Comparison of ENCODE assay signal across 8 cellular contexts in genomic region chr16:30416624-30417298, GRCh38. TPM values are rescaled to one million over a fixed set of nuclear protein-coding genes. Genes with fewer than 3 reads are reported as not detected.
DNase-seq lines count a peak whose midpoint lies in the region; ATAC-seq, FAIRE-seq and TF ChIP-seq lines count a peak whose summit lies in the region.

No MANE protein-coding gene starts in this region.

- H3K27me3 Mint-ChIP-seq in activated T-cell treated with anti-CD3 and anti-CD28 coated beads, Interleukin-2, amount 50 U/mL, for 4 hours (ENCODE audit: low read depth) = no peaks in the 10 kb centered on the region
- H3K27me3 Mint-ChIP-seq in activated naive CD8-positive, alpha-beta T cell = no peaks in the 10 kb centered on the region

- no peak overlapping the region for H3K27ac ChIP-seq in HepG2 (ENCODE audit: extremely low read length, insufficient read depth, low read length)
- H3K27ac ChIP-seq in thoracic aorta = peak overlapping the region in 1 of 2 donors; percentile 34

- peaks cover 5% of the 10 kb centered on the region for H3K79me2 ChIP-seq in HepG2 (ENCODE audit: insufficient read depth, low read length)

- no peak for FAIRE-seq in HepG2 (lab: Jason Lieb, UNC)

- no peak overlapping the region for H2AFZ ChIP-seq in HepG2 (ENCODE audit: low read length)

- H3K4me3 ChIP-seq in HepG2 (replicated peaks in 1 of 3; ENCODE audit: insufficient read depth in 1 of 3, low read depth in 2 of 3, low read length in 3 of 3) (no peak overlapping the region), thoracic aorta (peak overlapping the region; percentile 68)

- H3K4me2 ChIP-seq in HepG2 (ENCODE audit: low read depth, low read length) = no peak overlapping the region

- WGBS in HepG2 (ENCODE audit: low lambda C conversion rate) = 97% methylated on average over 10 of the region's 10 CpGs

- intact Hi-C loops in HepG2 (cut with micrococcal nuclease; ENCODE audit: unreplicated experiment) = no loop called here

- no TSS peak for BruUV-seq in HepG2 (replicated peaks; lab: Mats Ljungman, UMichigan)

- POLR2A ChIA-PET in HepG2 (lab: Yijun Ruan, JAX) = interaction anchor here (1.9 kb wide), 1 partner anchor 10 kb away, joined by 7 read pairs; the partner anchor contains the start of gene ZNF771

- no peak for ATAC-seq in activated T-cell treated with anti-CD3 and anti-CD28 coated beads, Interleukin-2, amount 50 U/mL, for 4 hours
- peak; percentile 18; the same call in 1 of the 3 replicates for ATAC-seq in HepG2
- ATAC-seq in thoracic aorta (ENCODE audit: insufficient number of reproducible peaks, low FRiP score, low read depth) = no peak
- no peak for ATAC-seq in HG03520 (IDR thresholded peaks at IDR 0.05; ENCODE audit: unreplicated experiment)

- TF ChIP-seq CTCF in HepG2 (CRISPR knock-in tag; IDR thresholded peaks at IDR 0.05) (no peak), thoracic aorta (IDR thresholded peaks at IDR 0.05) (no peak)

- H3K9me3 Mint-ChIP-seq in activated T-cell treated with anti-CD3 and anti-CD28 coated beads, Interleukin-2, amount 50 U/mL, for 4 hours = no peaks in the 10 kb centered on the region
- no peaks in the 10 kb centered on the region for H3K9me3 Mint-ChIP-seq in activated naive CD8-positive, alpha-beta T cell (ENCODE audit: low read depth)

- peaks cover 10% of the 10 kb centered on the region; the same call in 1 of the 2 replicates for H3K4me1 ChIP-seq in HepG2 (ENCODE audit: insufficient read depth, low read length)
- peaks cover 4 to 14% of the 10 kb centered on the region in 2 donors for H3K4me1 ChIP-seq in thoracic aorta (ENCODE audit: control insufficient read depth in 1 of 2, low read depth in 2 of 2)

- TF ChIP-seq EP300 in HepG2 (IDR thresholded peaks at IDR 0.05; ENCODE audit: low read depth in 2 of 2, low read length in 2 of 2) (no peak), HepG2 (CRISPR knock-in tag; IDR thresholded peaks at IDR 0.05; ENCODE audit: borderline replicate concordance) (no peak)

- H4K20me1 ChIP-seq in HepG2 (ENCODE audit: insufficient read depth, low read length) = no peaks in the 10 kb centered on the region

- TF ChIP-seq POLR2A in HepG2 (IDR thresholded peaks at IDR 0.05; ENCODE audit: insufficient read depth in 1 of 2, low read depth in 2 of 2, low read length in 2 of 2) = no peak

- H3K27me3 ChIP-seq in HepG2 (ENCODE audit: control insufficient read depth in 1 of 2, insufficient read depth in 2 of 2, low read length in 2 of 2) = no peaks in the 10 kb centered on the region
- H3K27me3 ChIP-seq in thoracic aorta (replicated peaks; ENCODE audit: insufficient read depth) = no peaks in the 10 kb centered on the region

- peak overlapping the region; percentile 57 for H3K4me3 Mint-ChIP-seq in activated T-cell treated with anti-CD3 and anti-CD28 coated beads, Interleukin-2, amount 50 U/mL, for 4 hours
- H3K4me3 Mint-ChIP-seq in activated naive CD8-positive, alpha-beta T cell = peak overlapping the region; percentile 57

- H3K36me3 Mint-ChIP-seq in activated T-cell treated with anti-CD3 and anti-CD28 coated beads, Interleukin-2, amount 50 U/mL, for 4 hours (ENCODE audit: insufficient read depth) = peaks cover 28% of the 10 kb centered on the region
- peaks cover 9% of the 10 kb centered on the region for H3K36me3 Mint-ChIP-seq in activated naive CD8-positive, alpha-beta T cell

- no peak overlapping the region for H3K9ac ChIP-seq in HepG2 (ENCODE audit: insufficient read depth, low read depth, low read length)

- no peak for DNase-seq in activated T-cell treated with anti-CD3 and anti-CD28 coated beads, Interleukin-2, amount 50 U/mL, for 4 hours
- DNase-seq in activated T-cell treated with anti-CD3 and anti-CD28 coated beads, Interleukin-2, amount 50 U/mL, for 48 hours = no peak
- no peak for DNase-seq in HepG2 (ENCODE audit: low spot score)
- DNase-seq in thoracic aorta (ENCODE audit: low spot score) = no peak
- DNase-seq in NCI-H526 (lab: John Stamatoyannopoulos, UW) = no peak
- no peak for DNase-seq in stimulated activated CD8-positive, alpha-beta memory T cell treated with anti-CD3 and anti-CD28 coated beads, Interleukin-4, amount 100 ng/mL, for 48 hours

- H3K9me3 ChIP-seq in HepG2 (ENCODE audit: low read length) (no peaks in the 10 kb centered on the region), thoracic aorta (no peaks in the 10 kb centered on the region)

- no peak for TF ChIP-seq RAD21 in HepG2 (CRISPR knock-in tag; IDR thresholded peaks at IDR 0.05)

- peaks cover 23% of the 10 kb centered on the region for H3K4me1 Mint-ChIP-seq in activated T-cell treated with anti-CD3 and anti-CD28 coated beads, Interleukin-2, amount 50 U/mL, for 4 hours (ENCODE audit: low read depth)
- peaks cover 30% of the 10 kb centered on the region for H3K4me1 Mint-ChIP-seq in activated naive CD8-positive, alpha-beta T cell (ENCODE audit: low read depth)

- in situ Hi-C loops in HepG2 (cut with HindIII; ENCODE audit: extremely low pct_ligation_motif_present, low pct_unique_long_range_greater_than_20kb) = no loop called here

- H3K36me3 ChIP-seq in HepG2 (replicated peaks in 1 of 2; ENCODE audit: control insufficient read depth in 1 of 2, insufficient read depth in 2 of 2, low read length in 2 of 2) = peaks cover 16 to 50% of the 10 kb centered on the region in 2 experiments
- peaks cover 6% of the 10 kb centered on the region for H3K36me3 ChIP-seq in thoracic aorta

- CTCF ChIA-PET in HepG2 (lab: Yijun Ruan, JAX; ENCODE audit: low intra/inter-chr PET ratio, low total read pairs) = no interaction called here

- peak overlapping the region; percentile 7 for H3K27ac Mint-ChIP-seq in activated naive CD8-positive, alpha-beta T cell

RNA-seq across cellular contexts. Expression of gene ZNF771, which starts 9.4 kb away (rescaled TPM):
- total RNA-seq in activated T-cell treated with anti-CD3 and anti-CD28 coated beads, Interleukin-2, amount 50 U/mL, for 4 hours = 1 to 10 TPM; 7.1 to 9.8 (median 9.4) TPM
- 10.9 and 11.8 TPM in 2 replicates for total RNA-seq in HepG2 (2016; rRNA removed; fragmentation: Illumina TruSeq; extraction: Trizol)
- 8.8 and 9.7 TPM in 2 replicates for total RNA-seq in HepG2 (2016; cell fraction: cytosol; rRNA removed; fragmentation: Illumina TruSeq; extraction: Trizol; ENCODE audit: low read depth)
- 9.0 and 10.5 TPM in 2 replicates for total RNA-seq in HepG2 (2016; cell fraction: insoluble cytoplasmic fraction; rRNA removed; fragmentation: Illumina TruSeq; extraction: Trizol)
- 14.5 and 14.9 TPM in 2 replicates for total RNA-seq in HepG2 (2016; cell fraction: membrane; rRNA removed; fragmentation: Illumina TruSeq; extraction: Trizol)
- total RNA-seq in HepG2 (2016; cell fraction: nucleus; rRNA removed; fragmentation: Illumina TruSeq; extraction: Trizol) = 5.7 and 6.4 TPM in 2 replicates
- polyA plus RNA-seq in HepG2 (2011; rRNA removed) = 5.0 and 5.4 TPM in 2 replicates
- 6.7 and 15.5 TPM in 2 replicates for polyA plus RNA-seq in HepG2 (2011; cell fraction: cytosol; rRNA removed)
- polyA plus RNA-seq in HepG2 (2011; cell fraction: nucleus; rRNA removed) = 11.2 and 15.1 TPM in 2 replicates
- polyA plus RNA-seq in HepG2 (2012) = 2.3 and 2.7 TPM in 2 replicates
- 8.8 and 9.4 TPM in 2 replicates for polyA plus RNA-seq in HepG2 (2016; cell fraction: cytosol; fragmentation: Illumina TruSeq; extraction: Trizol; ENCODE audit: low read depth)
- 8.3 and 10.8 TPM in 2 replicates for polyA plus RNA-seq in HepG2 (2016; cell fraction: insoluble cytoplasmic fraction; fragmentation: Illumina TruSeq; extraction: Trizol; ENCODE audit: low read depth)
- 10.9 and 11.1 TPM in 2 replicates for polyA plus RNA-seq in HepG2 (2016; cell fraction: membrane; fragmentation: Illumina TruSeq; extraction: Trizol; ENCODE audit: low read depth)
- polyA plus RNA-seq in HepG2 (2016; cell fraction: nucleus; fragmentation: Illumina TruSeq; extraction: Trizol; ENCODE audit: insufficient read depth, low read depth) = 9.1 and 10.0 TPM in 2 replicates
- polyA minus RNA-seq in HepG2 (2011; rRNA and poly(A)+ RNA removed; ENCODE audit: low replicate concordance) = 4.1 and 9.1 TPM in 2 replicates
- 4.6 and 5.6 TPM in 2 replicates for polyA minus RNA-seq in HepG2 (2011; cell fraction: cytosol; rRNA and poly(A)+ RNA removed)
- 5.3 and 5.4 TPM in 2 replicates for polyA minus RNA-seq in HepG2 (2011; cell fraction: nucleus; rRNA and poly(A)+ RNA removed)
- 10 to 100 TPM; 21.8 to 25.7 TPM for total RNA-seq in thoracic aorta

RNA-seq across cellular contexts. Expression of gene DCTPP1, which starts 13.1 kb away (rescaled TPM):
- 100 to 1,000 TPM; 226 to 283 (median 250) TPM for total RNA-seq in activated T-cell treated with anti-CD3 and anti-CD28 coated beads, Interleukin-2, amount 50 U/mL, for 4 hours
- 74.4 and 105 TPM in 2 replicates for total RNA-seq in HepG2 (2016; rRNA removed; fragmentation: Illumina TruSeq; extraction: Trizol)
- total RNA-seq in HepG2 (2016; cell fraction: cytosol; rRNA removed; fragmentation: Illumina TruSeq; extraction: Trizol; ENCODE audit: low read depth) = 44.2 and 47.1 TPM in 2 replicates
- total RNA-seq in HepG2 (2016; cell fraction: insoluble cytoplasmic fraction; rRNA removed; fragmentation: Illumina TruSeq; extraction: Trizol) = 74.5 and 96.6 TPM in 2 replicates
- 77.2 and 80.8 TPM in 2 replicates for total RNA-seq in HepG2 (2016; cell fraction: membrane; rRNA removed; fragmentation: Illumina TruSeq; extraction: Trizol)
- total RNA-seq in HepG2 (2016; cell fraction: nucleus; rRNA removed; fragmentation: Illumina TruSeq; extraction: Trizol) = 30.8 and 32.7 TPM in 2 replicates
- polyA plus RNA-seq in HepG2 (2011; rRNA removed) = 52.9 and 54.8 TPM in 2 replicates
- 58.6 and 70.5 TPM in 2 replicates for polyA plus RNA-seq in HepG2 (2011; cell fraction: cytosol; rRNA removed)
- polyA plus RNA-seq in HepG2 (2011; cell fraction: nucleus; rRNA removed) = 16.9 and 17.1 TPM in 2 replicates
- 49.0 and 54.0 TPM in 2 replicates for polyA plus RNA-seq in HepG2 (2012)
- polyA plus RNA-seq in HepG2 (2016; cell fraction: cytosol; fragmentation: Illumina TruSeq; extraction: Trizol; ENCODE audit: low read depth) = 63.8 and 69.5 TPM in 2 replicates
- polyA plus RNA-seq in HepG2 (2016; cell fraction: insoluble cytoplasmic fraction; fragmentation: Illumina TruSeq; extraction: Trizol; ENCODE audit: low read depth) = 138 and 146 TPM in 2 replicates
- polyA plus RNA-seq in HepG2 (2016; cell fraction: membrane; fragmentation: Illumina TruSeq; extraction: Trizol; ENCODE audit: low read depth) = 69.5 and 71.6 TPM in 2 replicates
- 49.9 and 56.9 TPM in 2 replicates for polyA plus RNA-seq in HepG2 (2016; cell fraction: nucleus; fragmentation: Illumina TruSeq; extraction: Trizol; ENCODE audit: insufficient read depth, low read depth)
- 36.0 and 50.1 TPM in 2 replicates for polyA minus RNA-seq in HepG2 (2011; rRNA and poly(A)+ RNA removed; ENCODE audit: low replicate concordance)
- polyA minus RNA-seq in HepG2 (2011; cell fraction: cytosol; rRNA and poly(A)+ RNA removed) = 16.2 and 24.3 TPM in 2 replicates
- 5.3 and 7.0 TPM in 2 replicates for polyA minus RNA-seq in HepG2 (2011; cell fraction: nucleus; rRNA and poly(A)+ RNA removed)
- total RNA-seq in thoracic aorta = 10 to 100 TPM; 16.7 to 24.0 TPM

RNA-seq across cellular contexts. Expression of gene ZNF48, which starts 21.5 kb away (rescaled TPM):
- 10 to 100 TPM; 18.0 to 19.2 (median 18.1) TPM for total RNA-seq in activated T-cell treated with anti-CD3 and anti-CD28 coated beads, Interleukin-2, amount 50 U/mL, for 4 hours
- total RNA-seq in HepG2 (2016; rRNA removed; fragmentation: Illumina TruSeq; extraction: Trizol) (10.9 and 12.3 TPM in 2 replicates), thoracic aorta (10 to 100 TPM; 10.9 to 11.1 TPM)
- 2.3 and 2.9 TPM in 2 replicates for total RNA-seq in HepG2 (2016; cell fraction: cytosol; rRNA removed; fragmentation: Illumina TruSeq; extraction: Trizol; ENCODE audit: low read depth)
- total RNA-seq in HepG2 (2016; cell fraction: insoluble cytoplasmic fraction; rRNA removed; fragmentation: Illumina TruSeq; extraction: Trizol) = 10.9 and 12.6 TPM in 2 replicates
- total RNA-seq in HepG2 (2016; cell fraction: membrane; rRNA removed; fragmentation: Illumina TruSeq; extraction: Trizol) = 8.8 and 8.9 TPM in 2 replicates
- 5.4 and 7.9 TPM in 2 replicates for total RNA-seq in HepG2 (2016; cell fraction: nucleus; rRNA removed; fragmentation: Illumina TruSeq; extraction: Trizol)
- 9.9 and 11.7 TPM in 2 replicates for polyA plus RNA-seq in HepG2 (2011; rRNA removed)
- 7.8 and 10.1 TPM in 2 replicates for polyA plus RNA-seq in HepG2 (2011; cell fraction: cytosol; rRNA removed)
- 9.4 and 11.4 TPM in 2 replicates for polyA plus RNA-seq in HepG2 (2011; cell fraction: nucleus; rRNA removed)
- polyA plus RNA-seq in HepG2 (2012) = 7.7 and 10.5 TPM in 2 replicates
- 2.1 and 2.6 TPM in 2 replicates for polyA plus RNA-seq in HepG2 (2016; cell fraction: cytosol; fragmentation: Illumina TruSeq; extraction: Trizol; ENCODE audit: low read depth)
- 11.0 and 11.9 TPM in 2 replicates for polyA plus RNA-seq in HepG2 (2016; cell fraction: insoluble cytoplasmic fraction; fragmentation: Illumina TruSeq; extraction: Trizol; ENCODE audit: low read depth)
- 5.4 and 6.0 TPM in 2 replicates for polyA plus RNA-seq in HepG2 (2016; cell fraction: membrane; fragmentation: Illumina TruSeq; extraction: Trizol; ENCODE audit: low read depth)
- 11.3 and 12.2 TPM in 2 replicates for polyA plus RNA-seq in HepG2 (2016; cell fraction: nucleus; fragmentation: Illumina TruSeq; extraction: Trizol; ENCODE audit: insufficient read depth, low read depth)
- polyA minus RNA-seq in HepG2 (2011; rRNA and poly(A)+ RNA removed; ENCODE audit: low replicate concordance) = 7.6 and 12.0 TPM in 2 replicates
- polyA minus RNA-seq in HepG2 (2011; cell fraction: cytosol; rRNA and poly(A)+ RNA removed) = 4.8 and 5.3 TPM in 2 replicates
- 4.1 and 5.0 TPM in 2 replicates for polyA minus RNA-seq in HepG2 (2011; cell fraction: nucleus; rRNA and poly(A)+ RNA removed)

RNA-seq across cellular contexts. Expression of gene SEPHS2, which starts 28.9 kb away (rescaled TPM):
- 10 to 100 TPM; 64.5 to 69.1 (median 67.1) TPM for total RNA-seq in activated T-cell treated with anti-CD3 and anti-CD28 coated beads, Interleukin-2, amount 50 U/mL, for 4 hours
- total RNA-seq in HepG2 (2016; rRNA removed; fragmentation: Illumina TruSeq; extraction: Trizol) = 20.7 and 56.3 TPM in 2 replicates
- 5.7 and 7.2 TPM in 2 replicates for total RNA-seq in HepG2 (2016; cell fraction: cytosol; rRNA removed; fragmentation: Illumina TruSeq; extraction: Trizol; ENCODE audit: low read depth)
- 20.6 and 53.3 TPM in 2 replicates for total RNA-seq in HepG2 (2016; cell fraction: insoluble cytoplasmic fraction; rRNA removed; fragmentation: Illumina TruSeq; extraction: Trizol)
- total RNA-seq in HepG2 (2016; cell fraction: membrane; rRNA removed; fragmentation: Illumina TruSeq; extraction: Trizol) = 32.0 TPM in 2 replicates
- total RNA-seq in HepG2 (2016; cell fraction: nucleus; rRNA removed; fragmentation: Illumina TruSeq; extraction: Trizol) = 20.1 and 22.8 TPM in 2 replicates
- 127 and 128 TPM in 2 replicates for polyA plus RNA-seq in HepG2 (2011; rRNA removed)
- 115 and 145 TPM in 2 replicates for polyA plus RNA-seq in HepG2 (2011; cell fraction: cytosol; rRNA removed)
- 36.6 and 44.5 TPM in 2 replicates for polyA plus RNA-seq in HepG2 (2011; cell fraction: nucleus; rRNA removed)
- 130 and 170 TPM in 2 replicates for polyA plus RNA-seq in HepG2 (2012)
- 14.0 and 14.5 TPM in 2 replicates for polyA plus RNA-seq in HepG2 (2016; cell fraction: cytosol; fragmentation: Illumina TruSeq; extraction: Trizol; ENCODE audit: low read depth)
- 225 and 237 TPM in 2 replicates for polyA plus RNA-seq in HepG2 (2016; cell fraction: insoluble cytoplasmic fraction; fragmentation: Illumina TruSeq; extraction: Trizol; ENCODE audit: low read depth)
- 54.8 and 58.5 TPM in 2 replicates for polyA plus RNA-seq in HepG2 (2016; cell fraction: membrane; fragmentation: Illumina TruSeq; extraction: Trizol; ENCODE audit: low read depth)
- 101 TPM in 2 replicates for polyA plus RNA-seq in HepG2 (2016; cell fraction: nucleus; fragmentation: Illumina TruSeq; extraction: Trizol; ENCODE audit: insufficient read depth, low read depth)
- polyA minus RNA-seq in HepG2 (2011; rRNA and poly(A)+ RNA removed; ENCODE audit: low replicate concordance) = 28.5 and 84.7 TPM in 2 replicates
- 65.0 and 74.5 TPM in 2 replicates for polyA minus RNA-seq in HepG2 (2011; cell fraction: cytosol; rRNA and poly(A)+ RNA removed)
- 38.4 and 44.4 TPM in 2 replicates for polyA minus RNA-seq in HepG2 (2011; cell fraction: nucleus; rRNA and poly(A)+ RNA removed)
- 10 to 100 TPM; 18.1 to 30.3 TPM for total RNA-seq in thoracic aorta

RNA-seq across cellular contexts. Expression of gene SEPTIN1, which starts 34.4 kb away (rescaled TPM):
- 100 to 1,000 TPM; 133 to 164 (median 152) TPM for total RNA-seq in activated T-cell treated with anti-CD3 and anti-CD28 coated beads, Interleukin-2, amount 50 U/mL, for 4 hours
- 0.18 and 0.27 TPM in 2 replicates for total RNA-seq in HepG2 (2016; rRNA removed; fragmentation: Illumina TruSeq; extraction: Trizol)
- 0.18 and 0.51 TPM in 2 replicates for total RNA-seq in HepG2 (2016; cell fraction: cytosol; rRNA removed; fragmentation: Illumina TruSeq; extraction: Trizol; ENCODE audit: low read depth)
- total RNA-seq in HepG2 (2016; cell fraction: insoluble cytoplasmic fraction; rRNA removed; fragmentation: Illumina TruSeq; extraction: Trizol) = 0.17 and 0.18 TPM in 2 replicates
- total RNA-seq in HepG2 (2016; cell fraction: membrane; rRNA removed; fragmentation: Illumina TruSeq; extraction: Trizol) = 0.28 and 0.68 TPM in 2 replicates
- not detected in 2 replicates for total RNA-seq in HepG2 (2016; cell fraction: nucleus; rRNA removed; fragmentation: Illumina TruSeq; extraction: Trizol)
- polyA plus RNA-seq in HepG2 (2011; rRNA removed) = 0.67 and 0.94 TPM in 2 replicates
- polyA plus RNA-seq in HepG2 (2011; cell fraction: cytosol; rRNA removed) = 0.56 and 0.76 TPM in 2 replicates
- 1.0 and 1.3 TPM in 2 replicates for polyA plus RNA-seq in HepG2 (2011; cell fraction: nucleus; rRNA removed)
- polyA plus RNA-seq in HepG2 (2012) = 1.1 and 1.7 TPM in 2 replicates
- 4.2 and 4.6 TPM in 2 replicates for polyA plus RNA-seq in HepG2 (2016; cell fraction: cytosol; fragmentation: Illumina TruSeq; extraction: Trizol; ENCODE audit: low read depth)
- 0.76 and 0.85 TPM in 2 replicates for polyA plus RNA-seq in HepG2 (2016; cell fraction: insoluble cytoplasmic fraction; fragmentation: Illumina TruSeq; extraction: Trizol; ENCODE audit: low read depth)
- polyA plus RNA-seq in HepG2 (2016; cell fraction: membrane; fragmentation: Illumina TruSeq; extraction: Trizol; ENCODE audit: low read depth) = 3.3 and 3.8 TPM in 2 replicates
- 0.65 and 1.1 TPM in 2 replicates for polyA plus RNA-seq in HepG2 (2016; cell fraction: nucleus; fragmentation: Illumina TruSeq; extraction: Trizol; ENCODE audit: insufficient read depth, low read depth)
- 0.24 TPM in 1 of 2 replicates, not detected in the other for polyA minus RNA-seq in HepG2 (2011; rRNA and poly(A)+ RNA removed; ENCODE audit: low replicate concordance)
- polyA minus RNA-seq in HepG2 (2011; cell fraction: cytosol; rRNA and poly(A)+ RNA removed) = not detected in 2 replicates
- polyA minus RNA-seq in HepG2 (2011; cell fraction: nucleus; rRNA and poly(A)+ RNA removed) = 0.13 TPM in 1 of 2 replicates, not detected in the other
- total RNA-seq in thoracic aorta = 1 to 10 TPM; 3.0 to 4.2 TPM
